ENCODE assay signal across 9 cellular contexts in genomic region chr5:72138943-72139467, GRCh38. TPM values are rescaled to one million over a fixed set of nuclear protein-coding genes. Genes with fewer than 3 reads are reported as not detected.
A peak's percentile ranks its signal among the peaks of the same experiment; 100 is the strongest.
DNase-seq lines count a peak whose midpoint lies in the region; ATAC-seq, FAIRE-seq and TF ChIP-seq lines count a peak whose summit lies in the region.
"Had no signal": no experiment of that assay in that cellular context is flagged by ENCODE, and none has a peak within 500 bp of the region (broad histone marks: within the 10 kb centered on the region; RNA-seq: fewer than 3 reads in every experiment).

No MANE protein-coding gene starts in this region.

- peaks cover 14% of the 10 kb centered on the region for H3K4me1 Mint-ChIP-seq in activated CD8-positive, alpha-beta T cell treated with anti-CD3 and anti-CD28 coated beads, Interleukin-2, amount 10 ng/mL, durations not matched to agents 7 days and 5 days (ENCODE audit: low read depth)

- POLR2A ChIA-PET in BJ (lab: Charles Lee) = interaction anchor here (0.6 kb wide), 1 partner anchor 169 kb away, joined by 4 read pairs; no protein-coding TSS in a partner anchor
- POLR2A ChIA-PET in activated CD8-positive, alpha-beta T cell treated with anti-CD3 and anti-CD28 coated beads, Interleukin-2, amount 10 ng/mL, durations not matched to agents 7 days and 5 days (lab: Charles Lee) = no interaction called here

- peak; percentile 96 for FAIRE-seq in keratinocyte (lab: Jason Lieb, UNC)

- peak; percentile 61 for ATAC-seq in HG02759 (IDR thresholded peaks at IDR 0.05; ENCODE audit: unreplicated experiment)
- peak; percentile 88 for ATAC-seq in activated CD8-positive, alpha-beta T cell treated with anti-CD3 and anti-CD28 coated beads, Interleukin-2, amount 10 ng/mL, durations not matched to agents 7 days and 5 days

- H3K27me3 ChIP-seq in BJ (ENCODE audit: control insufficient read depth, insufficient read depth, low read length) (no peaks in the 10 kb centered on the region), keratinocyte (ENCODE audit: control insufficient read depth, extremely low read depth, insufficient read depth, low read length) (peaks cover 9% of the 10 kb centered on the region), transverse colon (no peaks in the 10 kb centered on the region)
- H3K27me3 ChIP-seq: upper lobe of left lung had no signal

- no peaks in the 10 kb centered on the region for H3K79me2 ChIP-seq in keratinocyte (ENCODE audit: control insufficient read depth, insufficient read depth, low read length)

- peaks cover 3% of the 10 kb centered on the region for H4K20me1 ChIP-seq in keratinocyte (ENCODE audit: control insufficient read depth, extremely low read depth, insufficient read depth, low read length)

- 49 to 65% methylated on average over 5 to 7 of the region's 7 CpGs for WGBS in transverse colon (ENCODE audit: low coverage in 1 of 2), 2 donors

- peak; percentile 84 for DNase-seq in BJ (ENCODE audit: low read depth)
- DNase-seq in activated CD8-positive, alpha-beta T cell treated with anti-CD3 and anti-CD28 coated beads, Interleukin-2, amount 10 ng/mL, durations not matched to agents 7 days and 5 days = peak; percentile 21
- peak; percentile 66 for DNase-seq in keratinocyte (ENCODE audit: low read depth, low spot score)
- DNase-seq in COR-L47 (lab: John Stamatoyannopoulos, UW) = no peak
- DNase-seq in globus pallidus (ENCODE audit: low spot score) = no peak
- no peak for DNase-seq in OCI-M2 (lab: John Stamatoyannopoulos, UW; ENCODE audit: unreplicated experiment)
- DNase-seq in transverse colon = no peak
- DNase-seq: upper lobe of left lung had no signal

- H3K9ac ChIP-seq in keratinocyte (ENCODE audit: control insufficient read depth, extremely low read depth, insufficient read depth, low read length) = no peak overlapping the region

- H3K9me1 ChIP-seq in keratinocyte (ENCODE audit: control insufficient read depth, extremely low read depth, insufficient read depth, low read length) = no peaks in the 10 kb centered on the region

- H3K9me3 Mint-ChIP-seq in activated CD8-positive, alpha-beta T cell treated with anti-CD3 and anti-CD28 coated beads, Interleukin-2, amount 10 ng/mL, durations not matched to agents 7 days and 5 days (ENCODE audit: insufficient read depth) = no peaks in the 10 kb centered on the region

- dilution Hi-C loops in keratinocyte (cut with MboI; ENCODE audit: extremely low pct_ligation_motif_present, low sequenced_read_pairs) = no loop called here

- H3K27ac Mint-ChIP-seq in activated CD8-positive, alpha-beta T cell treated with anti-CD3 and anti-CD28 coated beads, Interleukin-2, amount 10 ng/mL, durations not matched to agents 7 days and 5 days = no peak overlapping the region

- CTCF ChIA-PET in BJ (lab: Yijun Ruan, JAX) = interaction anchor here (0.7 to 1.0 kb wide), 4 partner anchors 47 to 170 kb away, joined by 3 to 4 read pairs (median 3); no protein-coding TSS in a partner anchor
- CTCF ChIA-PET in activated CD8-positive, alpha-beta T cell treated with anti-CD3 and anti-CD28 coated beads, Interleukin-2, amount 10 ng/mL, durations not matched to agents 7 days and 5 days (lab: Charles Lee) = interaction anchor here (0.6 to 0.7 kb wide), 2 partner anchors 96 to 169 kb away, joined by 3 to 7 read pairs; no protein-coding TSS in a partner anchor

- intact Hi-C loops in transverse colon (cut with DNase I; ENCODE audit: low total_unique reads) = no loop called here

- peaks cover 48% of the 10 kb centered on the region for H3K4me1 ChIP-seq in keratinocyte (ENCODE audit: control insufficient read depth, extremely low read depth, insufficient read depth, low read length)
- H3K4me1 ChIP-seq in transverse colon = peaks cover 0 to 8% (median 2%) of the 10 kb centered on the region in 4 donors
- H3K4me1 ChIP-seq: upper lobe of left lung had no signal

- H3K4me3 ChIP-seq in BJ (ENCODE audit: low read depth, low read length) = no peak overlapping the region
- H3K4me3 ChIP-seq in keratinocyte (ENCODE audit: control insufficient read depth in 2 of 3, extremely low read depth in 1 of 3, insufficient read depth in 2 of 3, low read depth in 1 of 3, low read length in 3 of 3) = peak overlapping the region in 2 of 3 experiments; percentile 0 to 36
- no peak overlapping the region for H3K4me3 ChIP-seq in transverse colon
- H3K4me3 ChIP-seq: upper lobe of left lung had no signal

- peaks cover 45% of the 10 kb centered on the region for H3K27me3 Mint-ChIP-seq in activated CD8-positive, alpha-beta T cell treated with anti-CD3 and anti-CD28 coated beads, Interleukin-2, amount 10 ng/mL, durations not matched to agents 7 days and 5 days (ENCODE audit: low read depth)

- TF ChIP-seq CTCF in BJ (IDR thresholded peaks at IDR 0.05; ENCODE audit: insufficient read depth, low read depth, low read length) (no peak), keratinocyte (optimal IDR thresholded peaks at IDR 0.05 in 1 of 3, IDR thresholded peaks at IDR 0.05 in 1 of 3, conservative IDR thresholded peaks at IDR 0.05 in 1 of 3; ENCODE audit: extremely low read depth in 1 of 3, insufficient read depth in 2 of 3, low read length in 3 of 3) (no peak), transverse colon (IDR thresholded peaks at IDR 0.05) (no peak)

- TF ChIP-seq POLR2A in transverse colon (IDR thresholded peaks at IDR 0.05) = no peak

- H3K27ac ChIP-seq in keratinocyte (ENCODE audit: control insufficient read depth, insufficient read depth, low read length) = peak overlapping the region; percentile 30
- peak overlapping the region in 2 of 4 donors; percentile 3 to 36 for H3K27ac ChIP-seq in transverse colon
- H3K27ac ChIP-seq: upper lobe of left lung had no signal

- in situ Hi-C loops in transverse colon (cut with MboI; ENCODE audit: low pct_ligation_motif_present in 1 of 4, low pct_unique_long_range_greater_than_20kb in 1 of 4, low sequenced_read_pairs in 3 of 4) = loop anchor here in 1 of 4 donors (10.0 kb wide), 1 partner anchor 176 kb away; no protein-coding TSS in a partner anchor

- H3K4me2 ChIP-seq in keratinocyte (ENCODE audit: control insufficient read depth, extremely low read depth, insufficient read depth, low read depth, low read length) = peak overlapping the region; percentile 87

- H3K9me3 ChIP-seq in keratinocyte (ENCODE audit: control insufficient read depth, low read depth, low read length) (no peaks in the 10 kb centered on the region), transverse colon (no peaks in the 10 kb centered on the region)
- H3K9me3 ChIP-seq: upper lobe of left lung had no signal

- no peaks in the 10 kb centered on the region for H3K36me3 ChIP-seq in BJ (ENCODE audit: control insufficient read depth, insufficient read depth, low read length)
- no peaks in the 10 kb centered on the region for H3K36me3 ChIP-seq in keratinocyte (ENCODE audit: control insufficient read depth in 2 of 2, extremely low read depth in 1 of 2, insufficient read depth in 2 of 2, low read length in 2 of 2)
- H3K36me3 ChIP-seq in transverse colon = no peaks in the 10 kb centered on the region
- H3K36me3 ChIP-seq: upper lobe of left lung had no signal

- no peaks in the 10 kb centered on the region for H3K36me3 Mint-ChIP-seq in activated CD8-positive, alpha-beta T cell treated with anti-CD3 and anti-CD28 coated beads, Interleukin-2, amount 10 ng/mL, durations not matched to agents 7 days and 5 days (ENCODE audit: low read depth)

- TF ChIP-seq EP300 in transverse colon (IDR thresholded peaks at IDR 0.05; ENCODE audit: low read depth) = no peak

- no peak overlapping the region for H3K4me3 Mint-ChIP-seq in activated CD8-positive, alpha-beta T cell treated with anti-CD3 and anti-CD28 coated beads, Interleukin-2, amount 10 ng/mL, durations not matched to agents 7 days and 5 days

- H2AFZ ChIP-seq in keratinocyte (ENCODE audit: control insufficient read depth, low read length) = no peak overlapping the region

RNA-seq across cellular contexts. Expression of gene MAP1B, which starts 31.7 kb away (rescaled TPM):
- polyA plus RNA-seq in BJ (2011; rRNA removed) (27.1 and 30.9 TPM in 2 replicates), keratinocyte (3.3 to 5.5 TPM (median 3.6 TPM) in 3 replicates)
- 101 and 174 TPM in 2 replicates for polyA minus RNA-seq in BJ (2011; rRNA and poly(A)+ RNA removed)
- under 1 TPM in 1 of 2 experiments, not detected in 1; 0.03 TPM for total RNA-seq in activated CD8-positive, alpha-beta T cell treated with anti-CD3 and anti-CD28 coated beads, Interleukin-2, amount 10 ng/mL, durations not matched to agents 7 days and 5 days
- polyA plus RNA-seq in keratinocyte (2011; ENCODE audit: low read depth) = 3.0 TPM
- polyA plus RNA-seq in keratinocyte (2011; cell fraction: cytosol; rRNA removed) = 6.5 and 8.0 TPM in 2 replicates
- polyA plus RNA-seq in keratinocyte (2011; cell fraction: nucleus; rRNA removed) = 26.0 and 29.5 TPM in 2 replicates
- polyA plus RNA-seq in keratinocyte (2012; ENCODE audit: low replicate concordance) = 2.9 and 5.4 TPM in 2 replicates
- 15.2 to 26.2 TPM (median 16.9 TPM) in 3 replicates for polyA minus RNA-seq in keratinocyte
- polyA minus RNA-seq in keratinocyte (2011; cell fraction: cytosol; rRNA and poly(A)+ RNA removed) = 29.9 TPM
- 58.6 and 97.7 TPM in 2 replicates for polyA minus RNA-seq in keratinocyte (2011; cell fraction: nucleus; rRNA and poly(A)+ RNA removed)
- 10 to 100 TPM; 38.9 to 57.5 (median 44.4) TPM for total RNA-seq in transverse colon

Comparison
In these comparisons a context has a peak if more than half of its experiments do, and no peak if none do; other contexts are left out.
1. DNase-seq: peak in BJ (single experiment), activated CD8-positive, alpha-beta T cell treated with anti-CD3 and anti-CD28 coated beads, Interleukin-2, amount 10 ng/mL, durations not matched to agents 7 days and 5 days (single experiment) and keratinocyte (single experiment); none in COR-L47 (single experiment), globus pallidus (single experiment), OCI-M2 (single experiment) and transverse colon (single experiment).
2. H3K4me3 ChIP-seq: peak in keratinocyte (2 of 3); none in BJ (single experiment) and transverse colon (0 of 4).
3. RNA of gene MAP1B, which starts 31.7 kb away (total RNA-seq): 38.9 to 57.5 TPM in transverse colon; 0.03 TPM in activated CD8-positive, alpha-beta T cell treated with anti-CD3 and anti-CD28 coated beads, Interleukin-2, amount 10 ng/mL, durations not matched to agents 7 days and 5 days; every median in the first group is over 10 times any median in the second.